Comparison of ENCODE assay signal across 2 cellular contexts in genomic region chr13:94546071-94546839, GRCh38.
TF ChIP-seq lines count a peak whose summit lies in the region.

No MANE protein-coding gene starts in this region.

TF ChIP-seq in HepG2, 621 proteins besides CTCF, POLR2A, EP300 and RAD21 (continues in another document):
- TF ChIP-seq MAFF (IDR thresholded peaks at IDR 0.05; ENCODE audit: low read depth, low read length) (peak; percentile 65), ZNF205 (CRISPR knock-in tag; IDR thresholded peaks at IDR 0.05) (no peak), IRX3 (CRISPR knock-in tag; IDR thresholded peaks at IDR 0.05; ENCODE audit: borderline replicate concordance, low read depth) (no peak), ZMYM2 (CRISPR knock-in tag; IDR thresholded peaks at IDR 0.05) (no peak), ZFP90 (CRISPR knock-in tag; IDR thresholded peaks at IDR 0.05; ENCODE audit: borderline replicate concordance) (no peak), SCMH1 (CRISPR knock-in tag; IDR thresholded peaks at IDR 0.05; ENCODE audit: borderline replicate concordance) (no peak), NCOA1 (CRISPR knock-in tag; IDR thresholded peaks at IDR 0.05) (no peak), ZNF792 (CRISPR knock-in tag; IDR thresholded peaks at IDR 0.05) (no peak), ZNF589 (CRISPR knock-in tag; conservative IDR thresholded peaks at IDR 0.05) (no peak), ZNF674 (CRISPR knock-in tag; IDR thresholded peaks at IDR 0.05; ENCODE audit: low read depth) (no peak), ELF1 (CRISPR knock-in tag; IDR thresholded peaks at IDR 0.05) (no peak), ZNF775 (CRISPR knock-in tag; IDR thresholded peaks at IDR 0.05; ENCODE audit: borderline replicate concordance) (no peak), KMT2B (CRISPR knock-in tag; IDR thresholded peaks at IDR 0.05) (no peak), RORA (CRISPR knock-in tag; IDR thresholded peaks at IDR 0.05) (no peak), NR3C1 (CRISPR knock-in tag; IDR thresholded peaks at IDR 0.05) (no peak), ZNF891 (CRISPR knock-in tag; IDR thresholded peaks at IDR 0.05) (no peak), SALL2 (CRISPR knock-in tag; IDR thresholded peaks at IDR 0.05) (no peak), MAFK (conservative IDR thresholded peaks at IDR 0.05 in 1 of 2, IDR thresholded peaks at IDR 0.05 in 1 of 2; ENCODE audit: low read length in 2 of 2) (peak; percentile 57 to 64), NFE2L2 (IDR thresholded peaks at IDR 0.05; ENCODE audit: low read length) (0 out of 2 replicates have a peak, but pooled peaks have one; percentile 9)
- TF ChIP-seq, protein P1, sequence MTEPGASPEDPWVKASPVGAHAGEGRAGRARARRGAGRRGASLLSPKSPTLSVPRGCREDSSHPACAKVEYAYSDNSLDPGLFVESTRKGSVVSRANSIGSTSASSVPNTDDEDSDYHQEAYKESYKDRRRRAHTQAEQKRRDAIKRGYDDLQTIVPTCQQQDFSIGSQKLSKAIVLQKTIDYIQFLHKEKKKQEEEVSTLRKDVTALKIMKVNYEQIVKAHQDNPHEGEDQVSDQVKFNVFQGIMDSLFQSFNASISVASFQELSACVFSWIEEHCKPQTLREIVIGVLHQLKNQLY (CRISPR knock-in tag; IDR thresholded peaks at IDR 0.05): no peak
- TF ChIP-seq, protein P2, sequence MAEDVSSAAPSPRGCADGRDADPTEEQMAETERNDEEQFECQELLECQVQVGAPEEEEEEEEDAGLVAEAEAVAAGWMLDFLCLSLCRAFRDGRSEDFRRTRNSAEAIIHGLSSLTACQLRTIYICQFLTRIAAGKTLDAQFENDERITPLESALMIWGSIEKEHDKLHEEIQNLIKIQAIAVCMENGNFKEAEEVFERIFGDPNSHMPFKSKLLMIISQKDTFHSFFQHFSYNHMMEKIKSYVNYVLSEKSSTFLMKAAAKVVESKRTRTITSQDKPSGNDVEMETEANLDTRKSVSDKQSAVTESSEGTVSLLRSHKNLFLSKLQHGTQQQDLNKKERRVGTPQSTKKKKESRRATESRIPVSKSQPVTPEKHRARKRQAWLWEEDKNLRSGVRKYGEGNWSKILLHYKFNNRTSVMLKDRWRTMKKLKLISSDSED (CRISPR knock-in tag; IDR thresholded peaks at IDR 0.05): no peak
- TF ChIP-seq, protein P3, sequence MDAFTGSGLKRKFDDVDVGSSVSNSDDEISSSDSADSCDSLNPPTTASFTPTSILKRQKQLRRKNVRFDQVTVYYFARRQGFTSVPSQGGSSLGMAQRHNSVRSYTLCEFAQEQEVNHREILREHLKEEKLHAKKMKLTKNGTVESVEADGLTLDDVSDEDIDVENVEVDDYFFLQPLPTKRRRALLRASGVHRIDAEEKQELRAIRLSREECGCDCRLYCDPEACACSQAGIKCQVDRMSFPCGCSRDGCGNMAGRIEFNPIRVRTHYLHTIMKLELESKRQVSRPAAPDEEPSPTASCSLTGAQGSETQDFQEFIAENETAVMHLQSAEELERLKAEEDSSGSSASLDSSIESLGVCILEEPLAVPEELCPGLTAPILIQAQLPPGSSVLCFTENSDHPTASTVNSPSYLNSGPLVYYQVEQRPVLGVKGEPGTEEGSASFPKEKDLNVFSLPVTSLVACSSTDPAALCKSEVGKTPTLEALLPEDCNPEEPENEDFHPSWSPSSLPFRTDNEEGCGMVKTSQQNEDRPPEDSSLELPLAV (CRISPR knock-in tag; conservative IDR thresholded peaks at IDR 0.05; ENCODE audit: low read depth): no peak
- TF ChIP-seq, protein P4, sequence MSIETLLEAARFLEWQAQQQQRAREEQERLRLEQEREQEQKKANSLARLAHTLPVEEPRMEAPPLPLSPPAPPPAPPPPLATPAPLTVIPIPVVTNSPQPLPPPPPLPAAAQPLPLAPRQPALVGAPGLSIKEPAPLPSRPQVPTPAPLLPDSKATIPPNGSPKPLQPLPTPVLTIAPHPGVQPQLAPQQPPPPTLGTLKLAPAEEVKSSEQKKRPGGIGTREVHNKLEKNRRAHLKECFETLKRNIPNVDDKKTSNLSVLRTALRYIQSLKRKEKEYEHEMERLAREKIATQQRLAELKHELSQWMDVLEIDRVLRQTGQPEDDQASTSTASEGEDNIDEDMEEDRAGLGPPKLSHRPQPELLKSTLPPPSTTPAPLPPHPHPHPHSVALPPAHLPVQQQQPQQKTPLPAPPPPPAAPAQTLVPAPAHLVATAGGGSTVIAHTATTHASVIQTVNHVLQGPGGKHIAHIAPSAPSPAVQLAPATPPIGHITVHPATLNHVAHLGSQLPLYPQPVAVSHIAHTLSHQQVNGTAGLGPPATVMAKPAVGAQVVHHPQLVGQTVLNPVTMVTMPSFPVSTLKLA (IDR thresholded peaks at IDR 0.05): no peak
- TF ChIP-seq, protein P5, sequence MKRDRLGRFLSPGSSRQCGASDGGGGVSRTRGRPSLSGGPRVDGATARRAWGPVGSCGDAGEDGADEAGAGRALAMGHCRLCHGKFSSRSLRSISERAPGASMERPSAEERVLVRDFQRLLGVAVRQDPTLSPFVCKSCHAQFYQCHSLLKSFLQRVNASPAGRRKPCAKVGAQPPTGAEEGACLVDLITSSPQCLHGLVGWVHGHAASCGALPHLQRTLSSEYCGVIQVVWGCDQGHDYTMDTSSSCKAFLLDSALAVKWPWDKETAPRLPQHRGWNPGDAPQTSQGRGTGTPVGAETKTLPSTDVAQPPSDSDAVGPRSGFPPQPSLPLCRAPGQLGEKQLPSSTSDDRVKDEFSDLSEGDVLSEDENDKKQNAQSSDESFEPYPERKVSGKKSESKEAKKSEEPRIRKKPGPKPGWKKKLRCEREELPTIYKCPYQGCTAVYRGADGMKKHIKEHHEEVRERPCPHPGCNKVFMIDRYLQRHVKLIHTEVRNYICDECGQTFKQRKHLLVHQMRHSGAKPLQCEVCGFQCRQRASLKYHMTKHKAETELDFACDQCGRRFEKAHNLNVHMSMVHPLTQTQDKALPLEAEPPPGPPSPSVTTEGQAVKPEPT (CRISPR knock-in tag; IDR thresholded peaks at IDR 0.05; ENCODE audit: low read depth): no peak

TF ChIP-seq in H1, 55 proteins besides CTCF, POLR2A, EP300 and RAD21:
- TF ChIP-seq YY1 (IDR thresholded peaks at IDR 0.05; ENCODE audit: low read depth, low read length) (no peak), SUZ12 (IDR thresholded peaks at IDR 0.05; ENCODE audit: low read length) (no peak), EGR1 (IDR thresholded peaks at IDR 0.05; ENCODE audit: borderline replicate concordance, low read depth, low read length) (no peak), TEAD4 (IDR thresholded peaks at IDR 0.05; ENCODE audit: low read depth, low read length) (peak; percentile 77), SIRT6 (IDR thresholded peaks at IDR 0.05; ENCODE audit: low read length) (no peak), NRF1 (IDR thresholded peaks at IDR 0.05; ENCODE audit: low read depth, low read length) (no peak), SP4 (IDR thresholded peaks at IDR 0.05; ENCODE audit: low read length) (no peak), TCF12 (IDR thresholded peaks at IDR 0.05; ENCODE audit: low read depth, low read length) (0 out of 2 replicates have a peak, but pooled peaks have one; percentile 39), SIX5 (IDR thresholded peaks at IDR 0.05; ENCODE audit: low read depth, low read length) (no peak), TAF1 (IDR thresholded peaks at IDR 0.05; ENCODE audit: low read depth, low read length) (0 out of 2 replicates have a peak, but pooled peaks have one; percentile 22), TAF7 (optimal IDR thresholded peaks at IDR 0.05; ENCODE audit: borderline replicate concordance, low read depth, low read length) (no peak), NANOG (IDR thresholded peaks at IDR 0.05; ENCODE audit: insufficient read depth, low read depth, low read length, poor library complexity, severe bottlenecking) (no peak), HDAC6 (IDR thresholded peaks at IDR 0.05; ENCODE audit: low read depth, low read length) (no peak), CBX8 (IDR thresholded peaks at IDR 0.05; ENCODE audit: borderline replicate concordance, low read depth, low read length) (no peak), MAFK (IDR thresholded peaks at IDR 0.05; ENCODE audit: low read depth, low read length) (no peak), RBBP5 (IDR thresholded peaks at IDR 0.05; ENCODE audit: borderline replicate concordance, low read depth, low read length) (no peak), KDM1A (IDR thresholded peaks at IDR 0.05; ENCODE audit: borderline replicate concordance, low read length) (no peak), SIN3A (conservative IDR thresholded peaks at IDR 0.05 in 1 of 2, IDR thresholded peaks at IDR 0.05 in 1 of 2; ENCODE audit: low read depth in 1 of 2, low read length in 2 of 2) (no peak), TBP (IDR thresholded peaks at IDR 0.05; ENCODE audit: low read depth, low read length) (no peak), GTF2F1 (IDR thresholded peaks at IDR 0.05; ENCODE audit: borderline replicate concordance, low read depth, low read length) (no peak), E2F6 (IDR thresholded peaks at IDR 0.05) (0 out of 2 replicates have a peak, but pooled peaks have one; percentile 20), RFX5 (IDR thresholded peaks at IDR 0.05; ENCODE audit: borderline replicate concordance, low read depth, low read length) (peak; percentile 45; the same call in 1 of the 2 replicates), KDM4A (IDR thresholded peaks at IDR 0.05; ENCODE audit: low read depth, low read length, severe bottlenecking) (no peak), ASH2L (IDR thresholded peaks at IDR 0.05; ENCODE audit: low read length) (peak; percentile 60), POLR2AphosphoS5 (IDR thresholded peaks at IDR 0.05; ENCODE audit: low read depth, low read length) (no peak), JUND (IDR thresholded peaks at IDR 0.05; ENCODE audit: low read length) (no peak), CTBP2 (IDR thresholded peaks at IDR 0.05; ENCODE audit: borderline replicate concordance, insufficient read depth, insufficient read length, low read length) (no peak), BACH1 (IDR thresholded peaks at IDR 0.05; ENCODE audit: low read length) (no peak; the same call in 1 of the 2 replicates)
- TF ChIP-seq, protein P6, sequence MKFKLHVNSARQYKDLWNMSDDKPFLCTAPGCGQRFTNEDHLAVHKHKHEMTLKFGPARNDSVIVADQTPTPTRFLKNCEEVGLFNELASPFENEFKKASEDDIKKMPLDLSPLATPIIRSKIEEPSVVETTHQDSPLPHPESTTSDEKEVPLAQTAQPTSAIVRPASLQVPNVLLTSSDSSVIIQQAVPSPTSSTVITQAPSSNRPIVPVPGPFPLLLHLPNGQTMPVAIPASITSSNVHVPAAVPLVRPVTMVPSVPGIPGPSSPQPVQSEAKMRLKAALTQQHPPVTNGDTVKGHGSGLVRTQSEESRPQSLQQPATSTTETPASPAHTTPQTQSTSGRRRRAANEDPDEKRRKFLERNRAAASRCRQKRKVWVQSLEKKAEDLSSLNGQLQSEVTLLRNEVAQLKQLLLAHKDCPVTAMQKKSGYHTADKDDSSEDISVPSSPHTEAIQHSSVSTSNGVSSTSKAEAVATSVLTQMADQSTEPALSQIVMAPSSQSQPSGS (IDR thresholded peaks at IDR 0.05; ENCODE audit: low read length): no peak
- TF ChIP-seq, protein P7, sequence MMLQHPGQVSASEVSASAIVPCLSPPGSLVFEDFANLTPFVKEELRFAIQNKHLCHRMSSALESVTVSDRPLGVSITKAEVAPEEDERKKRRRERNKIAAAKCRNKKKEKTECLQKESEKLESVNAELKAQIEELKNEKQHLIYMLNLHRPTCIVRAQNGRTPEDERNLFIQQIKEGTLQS (IDR thresholded peaks at IDR 0.05; ENCODE audit: insufficient read depth, low read depth, low read length): no peak
